ENCODE assay signal across 18 cellular contexts in the genomic region with DNA sequence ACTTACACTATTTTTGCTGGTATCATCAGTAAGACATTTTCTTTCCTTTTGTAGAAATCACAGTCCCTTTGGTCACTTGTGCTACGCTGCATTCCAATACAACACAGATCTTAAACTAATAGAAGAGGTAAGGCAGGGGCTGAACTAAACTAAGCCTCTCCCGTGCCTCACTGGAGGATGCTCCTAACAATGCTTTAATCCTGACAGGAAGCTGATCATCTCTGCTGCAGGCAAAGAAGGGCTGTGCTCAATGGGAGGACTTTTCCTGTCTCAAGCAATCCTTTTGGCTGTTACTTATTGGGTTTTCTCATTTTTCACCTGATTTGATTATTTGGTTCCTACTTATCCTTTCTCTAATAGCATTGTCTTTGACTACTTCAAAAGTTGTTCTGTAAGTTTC.
"Had no signal": no experiment of that assay in that cellular context is flagged by ENCODE, and none has a peak within 500 bp of the region (broad histone marks: within the 10 kb centered on the region; RNA-seq: fewer than 3 reads in every experiment).

No MANE protein-coding gene starts in this region.

- H3K4me1 ChIP-seq: lower lobe of right lung, thyroid gland, uterus had no signal

- H3K4me1 Mint-ChIP-seq: natural killer cell had no signal

- H3K27ac ChIP-seq: cardiac muscle cell, lower lobe of right lung, thyroid gland, uterus had no signal

- H3K36me3 ChIP-seq: cardiac muscle cell, lower lobe of right lung, thyroid gland, uterus had no signal

- H3K36me3 Mint-ChIP-seq: immature natural killer cell, natural killer cell had no signal

- H3K27ac Mint-ChIP-seq: immature natural killer cell, natural killer cell, progenitor cell of endocrine pancreas had no signal

- H3K4me3 Mint-ChIP-seq: activated T-cell treated with anti-CD3 and anti-CD28 coated beads, Interleukin-2, amount 50 U/mL, for 4 hours; effector memory CD8-positive, alpha-beta T cell; immature natural killer cell; natural killer cell; T-helper 2 cell treated with Interferon-gamma antibody and Interleukin-4, amounts not matched to agents 5 μg/mL and 100 μg/mL, for 36 hours had no signal

- H3K27me3 Mint-ChIP-seq: effector memory CD8-positive, alpha-beta T cell; progenitor cell of endocrine pancreas had no signal

- ATAC-seq: activated T-cell treated with anti-CD3 and anti-CD28 coated beads, Interleukin-2, amount 50 U/mL, for 4 hours; effector memory CD8-positive, alpha-beta T cell; left cardiac atrium; lower lobe of right lung; mucosa of descending colon; natural killer cell; right cardiac atrium had no signal

- DNase-seq: activated gamma-delta T cell treated with Interleukin-2 at 50 U/mL for 16 hours; activated T-cell treated with anti-CD3 and anti-CD28 coated beads, Interleukin-2, amount 50 U/mL, for 4 hours; effector memory CD8-positive, alpha-beta T cell; hypothalamus; immature natural killer cell; left cardiac atrium; lower lobe of right lung; mucosa of descending colon; natural killer cell; occipital lobe; right cardiac atrium; small intestine; thyroid gland; uterus had no signal

- H3K4me3 ChIP-seq: cardiac muscle cell, coronary artery, lower lobe of right lung, mucosa of descending colon, thyroid gland, uterus had no signal

- H3K9me3 Mint-ChIP-seq: activated T-cell treated with anti-CD3 and anti-CD28 coated beads, Interleukin-2, amount 50 U/mL, for 4 hours; effector memory CD8-positive, alpha-beta T cell; T-helper 2 cell treated with Interferon-gamma antibody and Interleukin-4, amounts not matched to agents 5 μg/mL and 100 μg/mL, for 36 hours had no signal

- H3K27me3 ChIP-seq: cardiac muscle cell, thyroid gland, uterus had no signal

- H3K9me3 ChIP-seq: lower lobe of right lung, mucosa of descending colon, thyroid gland, uterus had no signal
